Comparison of ENCODE assay signal across 10 cellular contexts in genomic region chr5:100595152-100595811, GRCh38.
DNase-seq lines count a peak whose midpoint lies in the region; ATAC-seq and TF ChIP-seq lines count a peak whose summit lies in the region.
"Had no signal": no experiment of that assay in that cellular context is flagged by ENCODE, and none has a peak within 500 bp of the region (broad histone marks: within the 10 kb centered on the region; RNA-seq: fewer than 3 reads in every experiment).

No MANE protein-coding gene starts in this region.

- in situ Hi-C loops in G401 (cut with HindIII; ENCODE audit: low sequenced_read_pairs): no loop called here

- no peaks in the 10 kb centered on the region for H3K9me3 Mint-ChIP-seq in activated naive CD4-positive, alpha-beta T cell treated with anti-CD3 and anti-CD28 coated beads, Interleukin-2, amount 50 U/mL, for 72 hours
- H3K9me3 Mint-ChIP-seq: activated CD4-positive, alpha-beta T cell treated with anti-CD3 and anti-CD28 coated beads, Interleukin-2, amount 10 ng/mL, durations not matched to agents 7 days and 5 days had no signal

- TF ChIP-seq POLR2A in NB4 (IDR thresholded peaks at IDR 0.05; ENCODE audit: extremely low read depth, insufficient read length): no peak

- no peak overlapping the region for H3K27ac Mint-ChIP-seq in activated naive CD4-positive, alpha-beta T cell treated with anti-CD3 and anti-CD28 coated beads, Interleukin-2, amount 50 U/mL, for 72 hours
- H3K27ac Mint-ChIP-seq: activated CD4-positive, alpha-beta T cell treated with anti-CD3 and anti-CD28 coated beads, Interleukin-2, amount 10 ng/mL, durations not matched to agents 7 days and 5 days had no signal

- DNase-seq in AG08395 (ENCODE audit: low spot score): peak; percentile 92
- DNase-seq in NB4 (ENCODE audit: low read depth): peak; percentile 25
- DNase-seq in dedifferentiated amniotic fluid mesenchymal stem cell (ENCODE audit: extremely low spot score): peak; percentile 96
- DNase-seq in medulla oblongata (ENCODE audit: extremely low spot score): peak; percentile 3
- DNase-seq in activated effector memory CD4-positive, alpha-beta T cell treated with Interleukin-2 at 50 U/mL for 16 hours: no peak
- no peak for DNase-seq in G401 (ENCODE audit: low spot score)
- DNase-seq in activated CD8-positive, alpha-beta memory T cell treated with anti-CD3 and anti-CD28 coated beads, Interleukin-2, amount 50 U/mL, for 48 hours: no peak
- DNase-seq in activated naive CD4-positive, alpha-beta T cell treated with anti-CD3 and anti-CD28 coated beads, Interleukin-2, amount 50 U/mL, for 72 hours (ENCODE audit: low spot score in 2 of 2): no peak
- DNase-seq: activated CD4-positive, alpha-beta T cell treated with anti-CD3 and anti-CD28 coated beads, Interleukin-2, amount 10 ng/mL, durations not matched to agents 7 days and 5 days; NCI-H1417 treated with DMSO at 0.1 percent for 48 hours had no signal

- ATAC-seq in activated naive CD4-positive, alpha-beta T cell treated with anti-CD3 and anti-CD28 coated beads, Interleukin-2, amount 50 U/mL, for 72 hours: no peak

- TF ChIP-seq CTCF in NB4 (IDR thresholded peaks at IDR 0.05; ENCODE audit: low read depth, low read length): no peak

- H3K36me3 Mint-ChIP-seq in activated naive CD4-positive, alpha-beta T cell treated with anti-CD3 and anti-CD28 coated beads, Interleukin-2, amount 50 U/mL, for 72 hours: no peaks in the 10 kb centered on the region

- no peak overlapping the region for H3K4me3 ChIP-seq in NB4 (ENCODE audit: low read depth, low read length)

Comparison
In these comparisons a context has a peak if more than half of its experiments do, and no peak if none do; other contexts are left out.
1. DNase-seq: peak in AG08395 (single experiment), NB4 (single experiment), dedifferentiated amniotic fluid mesenchymal stem cell (single experiment) and medulla oblongata (single experiment); none in activated effector memory CD4-positive, alpha-beta T cell treated with Interleukin-2 at 50 U/mL for 16 hours (single experiment), G401 (single experiment), activated CD8-positive, alpha-beta memory T cell treated with anti-CD3 and anti-CD28 coated beads, Interleukin-2, amount 50 U/mL, for 48 hours (single experiment) and activated naive CD4-positive, alpha-beta T cell treated with anti-CD3 and anti-CD28 coated beads, Interleukin-2, amount 50 U/mL, for 72 hours (0 of 2).